In genomic region chr20:53050338-53050737, GRCh38 we compare ENCODE assay signal across 11 cellular contexts.
"Had no signal": no experiment of that assay in that cellular context is flagged by ENCODE, and none has a peak within 500 bp of the region (broad histone marks: within the 10 kb centered on the region; RNA-seq: fewer than 3 reads in every experiment).

No MANE protein-coding gene starts in this region.

- H3K36me3 Mint-ChIP-seq: natural killer cell treated with Interleukin-12 subunit alpha and Interleukin-12 subunit beta and Interleukin-15 and Interleukin-18, amount 100 ng/mL, for 72 hours had no signal

- H3K27ac Mint-ChIP-seq: natural killer cell treated with Interleukin-12 subunit alpha and Interleukin-12 subunit beta and Interleukin-15 and Interleukin-18, amount 100 ng/mL, for 72 hours had no signal

- H3K9me3 Mint-ChIP-seq: natural killer cell treated with Interleukin-12 subunit alpha and Interleukin-12 subunit beta and Interleukin-15 and Interleukin-18, amount 100 ng/mL, for 72 hours had no signal

- DNase-seq: activated CD4-positive, CD25-positive, alpha-beta regulatory T cell treated with anti-CD3 and anti-CD28 coated beads, Interleukin-2, amount 50 U/mL, for 72 hours; caudate nucleus; effector CD8-positive, alpha-beta T cell; islet precursor cell; left ventricle myocardium inferior; mesenchymal stem cell; psoas muscle; right lobe of liver; SJCRH30; thyroid gland had no signal

- H3K4me3 Mint-ChIP-seq: natural killer cell treated with Interleukin-12 subunit alpha and Interleukin-12 subunit beta and Interleukin-15 and Interleukin-18, amount 100 ng/mL, for 72 hours had no signal
